ENCODE assay signal across 15 cellular contexts in genomic region chr6:94289131-94289530, GRCh38.
DNase-seq lines count a peak whose midpoint lies in the region; ATAC-seq and TF ChIP-seq lines count a peak whose summit lies in the region.
"Had no signal": no experiment of that assay in that cellular context is flagged by ENCODE, and none has a peak within 500 bp of the region (broad histone marks: within the 10 kb centered on the region; RNA-seq: fewer than 3 reads in every experiment).

No MANE protein-coding gene starts in this region.

- POLR2A ChIA-PET in CD8-positive, alpha-beta memory T cell (lab: Charles Lee), result no interaction called here

- no peaks in the 10 kb centered on the region for H3K27me3 Mint-ChIP-seq in CD8-positive, alpha-beta memory T cell
- H3K27me3 Mint-ChIP-seq: B cell; CD4-positive, alpha-beta memory T cell had no signal

- intact Hi-C loops in mucosa of descending colon (cut with DNase I, micrococcal nuclease), result no loop called here

- H3K4me1 Mint-ChIP-seq in CD8-positive, alpha-beta memory T cell, result no peaks in the 10 kb centered on the region
- H3K4me1 Mint-ChIP-seq: B cell; CD4-positive, alpha-beta memory T cell had no signal

- H3K36me3 ChIP-seq in ACC112 (ENCODE audit: insufficient read depth, low read length) (no peaks in the 10 kb centered on the region), H7 (replicated peaks; ENCODE audit: control insufficient read depth, insufficient read depth, low read length) (no peaks in the 10 kb centered on the region), WERI-Rb-1 (no peaks in the 10 kb centered on the region), mucosa of descending colon (ENCODE audit: low read depth) (no peaks in the 10 kb centered on the region)
- H3K36me3 ChIP-seq in CD8-positive, alpha-beta memory T cell (ENCODE audit: insufficient read depth, low read length), result no peaks in the 10 kb centered on the region

- DNase-seq in H7 (peak; percentile 3), WERI-Rb-1 (peak; percentile 75), iPS-NIHi11 (ENCODE audit: low spot score) (peak; percentile 25), mucosa of descending colon (no peak), NAMALWA (ENCODE audit: low spot score) (no peak)
- no peak for DNase-seq in CD8-positive, alpha-beta memory T cell
- DNase-seq: C1 segment of cervical spinal cord; CD4-positive, alpha-beta memory T cell; COR-L47; DND-41; GDM1; IMR-90 had no signal

- H3K27me3 ChIP-seq in ACC112 (ENCODE audit: insufficient read depth, low read length), result peaks cover 38% of the 10 kb centered on the region
- H3K27me3 ChIP-seq in H7 (ENCODE audit: control insufficient read depth, insufficient read depth, low read length), result peaks cover 4% of the 10 kb centered on the region; the same call in 1 of the 2 replicates
- H3K27me3 ChIP-seq in WERI-Rb-1 (ENCODE audit: insufficient read depth, low read depth, severe bottlenecking), result no peaks in the 10 kb centered on the region
- H3K27me3 ChIP-seq in CD8-positive, alpha-beta memory T cell (ENCODE audit: insufficient read depth, low read length, poor library complexity, severe bottlenecking), result no peaks in the 10 kb centered on the region

- H3K27ac ChIP-seq in ACC112 (ENCODE audit: low read depth, low read length) (no peak overlapping the region), WERI-Rb-1 (no peak overlapping the region)
- no peak overlapping the region for H3K27ac ChIP-seq in CD8-positive, alpha-beta memory T cell (ENCODE audit: low read depth, low read length)

- no peaks in the 10 kb centered on the region for H3K4me1 ChIP-seq in ACC112 (ENCODE audit: control insufficient read depth, insufficient read depth, low read length, unreplicated experiment)
- H3K4me1 ChIP-seq in CD8-positive, alpha-beta memory T cell (ENCODE audit: insufficient read depth, low read length), result no peaks in the 10 kb centered on the region
- no peaks in the 10 kb centered on the region for H3K4me1 ChIP-seq in mucosa of descending colon (ENCODE audit: low read depth)

- H3K27ac Mint-ChIP-seq in CD8-positive, alpha-beta memory T cell, result no peak overlapping the region
- H3K27ac Mint-ChIP-seq: B cell; CD4-positive, alpha-beta memory T cell had no signal

- H3K79me2 ChIP-seq in ACC112 (ENCODE audit: control insufficient read depth, insufficient read depth, low read length, unreplicated experiment), result no peaks in the 10 kb centered on the region

- no peak overlapping the region for H3K4me3 Mint-ChIP-seq in CD8-positive, alpha-beta memory T cell
- H3K4me3 Mint-ChIP-seq: B cell; CD4-positive, alpha-beta memory T cell had no signal

- H3K4me3 ChIP-seq in ACC112 (ENCODE audit: low read depth, low read length) (0 out of 2 replicates have a peak overlapping the region, but pooled peaks have one; percentile 15), H7 (ENCODE audit: insufficient read depth, low read depth, low read length) (no peak overlapping the region), WERI-Rb-1 (ENCODE audit: low read depth, low read length) (peak overlapping the region; percentile 22), mucosa of descending colon (no peak overlapping the region)
- no peak overlapping the region for H3K4me3 ChIP-seq in CD8-positive, alpha-beta memory T cell (ENCODE audit: low read length)

- H3K9me3 ChIP-seq in WERI-Rb-1 (ENCODE audit: severe bottlenecking), result no peaks in the 10 kb centered on the region
- no peaks in the 10 kb centered on the region for H3K9me3 ChIP-seq in CD8-positive, alpha-beta memory T cell (ENCODE audit: low read length)
- H3K9me3 ChIP-seq in mucosa of descending colon, result no peaks in the 10 kb centered on the region

- H3K36me3 Mint-ChIP-seq in CD8-positive, alpha-beta memory T cell, result no peaks in the 10 kb centered on the region
- H3K36me3 Mint-ChIP-seq: CD4-positive, alpha-beta memory T cell had no signal

- ATAC-seq in HG02981 (IDR thresholded peaks at IDR 0.05; ENCODE audit: unreplicated experiment), result no peak
- no peak for ATAC-seq in mucosa of descending colon

- H2AFZ ChIP-seq in ACC112 (ENCODE audit: low read length, unreplicated experiment), result no peak overlapping the region

- CTCF ChIA-PET in CD8-positive, alpha-beta memory T cell (lab: Charles Lee), result no interaction called here

- no peak for TF ChIP-seq CTCF in WERI-Rb-1 (IDR thresholded peaks at IDR 0.05; ENCODE audit: low read depth, low read length)
- no peak for TF ChIP-seq CTCF in mucosa of descending colon (IDR thresholded peaks at IDR 0.05)

- peaks cover 0 to 20% (median 2%) of the 10 kb centered on the region in 5 donors for H3K9me3 Mint-ChIP-seq in CD8-positive, alpha-beta memory T cell

Comparison
In these comparisons a context has a peak if more than half of its experiments do, and no peak if none do; other contexts are left out.
1. H3K4me3 ChIP-seq: peak in ACC112 (single experiment) and WERI-Rb-1 (single experiment); none in H7 (single experiment), CD8-positive, alpha-beta memory T cell (single experiment) and mucosa of descending colon (single experiment).
2. DNase-seq: peak in H7 (single experiment), WERI-Rb-1 (single experiment) and iPS-NIHi11 (single experiment); none in CD8-positive, alpha-beta memory T cell (0 of 5), mucosa of descending colon (0 of 3) and NAMALWA (single experiment).